ENCODE assay signal across 16 cellular contexts in genomic region chr3:131107637-131108433, GRCh38.
A peak's percentile ranks its signal among the peaks of the same experiment; 100 is the strongest.
DNase-seq lines count a peak whose midpoint lies in the region; ATAC-seq, FAIRE-seq and TF ChIP-seq lines count a peak whose summit lies in the region.
"Had no signal": no experiment of that assay in that cellular context is flagged by ENCODE, and none has a peak within 500 bp of the region (broad histone marks: within the 10 kb centered on the region; RNA-seq: fewer than 3 reads in every experiment).

No MANE protein-coding gene starts in this region.

- no peaks in the 10 kb centered on the region for H3K27me3 ChIP-seq in bronchial epithelial cell (ENCODE audit: control insufficient read depth, insufficient read depth, low read length)
- H3K27me3 ChIP-seq: hepatocyte had no signal

- no peak for FAIRE-seq in bronchial epithelial cell (lab: Jason Lieb, UNC)
- FAIRE-seq: small intestine had no signal

- H3K9me3 ChIP-seq in mucosa of descending colon: no peaks in the 10 kb centered on the region
- H3K9me3 ChIP-seq: thoracic aorta had no signal

- DNase-seq in DMS53 treated with DMSO at 0.1 percent for 48 hours (lab: John Stamatoyannopoulos, UW; ENCODE audit: unreplicated experiment): peak; percentile 58
- peak; percentile 7 for DNase-seq in LoVo (ENCODE audit: low spot score)
- peak; percentile 70 for DNase-seq in bronchial epithelial cell (ENCODE audit: low read depth)
- no peak for DNase-seq in mucosa of descending colon
- DNase-seq in NCI-H345 treated with DMSO at 0.1 percent for 48 hours (lab: John Stamatoyannopoulos, UW; ENCODE audit: unreplicated experiment): no peak
- DNase-seq: activated CD8-positive, alpha-beta memory T cell treated with anti-CD3 and anti-CD28 coated beads, Interleukin-2, amount 50 U/mL, for 4 hours; activated gamma-delta T cell treated with Interleukin-2 at 50 U/mL for 16 hours; left cardiac atrium; NCI-H345; small intestine; T-helper 9 cell had no signal

- H3K4me3 ChIP-seq in bronchial epithelial cell (ENCODE audit: low read depth, low read length) (no peak overlapping the region), mucosa of descending colon (no peak overlapping the region)
- H3K4me3 ChIP-seq: hepatocyte, SK-N-MC, thoracic aorta had no signal

- H3K4me1 ChIP-seq in mucosa of descending colon (ENCODE audit: low read depth): no peaks in the 10 kb centered on the region

- ATAC-seq in mucosa of descending colon: peak; percentile 70
- ATAC-seq in HG03342 (IDR thresholded peaks at IDR 0.05; ENCODE audit: unreplicated experiment): no peak
- ATAC-seq in GM19455 (IDR thresholded peaks at IDR 0.05; ENCODE audit: unreplicated experiment): no peak
- ATAC-seq: left cardiac atrium had no signal

- no peak for TF ChIP-seq CTCF in bronchial epithelial cell (IDR thresholded peaks at IDR 0.05; ENCODE audit: insufficient read depth, low read length, severe bottlenecking)
- TF ChIP-seq CTCF in mucosa of descending colon (IDR thresholded peaks at IDR 0.05): no peak

- intact Hi-C loops in mucosa of descending colon (cut with DNase I, micrococcal nuclease): no loop called here

- H3K36me3 ChIP-seq in bronchial epithelial cell (ENCODE audit: control insufficient read depth, insufficient read depth, low read length) (no peaks in the 10 kb centered on the region), mucosa of descending colon (ENCODE audit: low read depth) (no peaks in the 10 kb centered on the region)
- H3K36me3 ChIP-seq: thoracic aorta had no signal

Comparison
In these comparisons a context has a peak if more than half of its experiments do, and no peak if none do; other contexts are left out.
1. DNase-seq: peak in DMS53 treated with DMSO at 0.1 percent for 48 hours (single experiment), LoVo (single experiment) and bronchial epithelial cell (single experiment); none in mucosa of descending colon (0 of 3) and NCI-H345 treated with DMSO at 0.1 percent for 48 hours (single experiment).